ENCODE assay signal across 19 cellular contexts in the genomic region with DNA sequence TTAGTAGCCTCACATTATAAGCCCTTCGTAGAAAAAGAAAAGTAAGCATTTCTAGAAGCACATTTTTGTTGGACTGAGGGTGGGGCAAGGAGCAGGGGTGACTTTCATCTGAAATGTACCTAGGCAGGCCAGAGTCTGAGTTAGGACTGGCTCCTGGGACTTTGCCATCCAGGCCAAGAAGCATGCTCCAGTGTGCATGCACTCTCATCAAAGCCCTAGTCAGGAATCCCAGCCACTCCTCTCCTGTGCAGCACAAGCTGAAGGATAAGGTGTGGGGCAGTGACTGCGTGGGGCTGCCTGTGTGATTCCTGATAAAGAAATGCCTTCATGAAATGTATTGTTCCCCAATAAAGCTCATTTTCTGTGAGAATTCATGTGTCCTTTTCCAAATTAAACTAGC.
"Had no signal": no experiment of that assay in that cellular context is flagged by ENCODE, and none has a peak within 500 bp of the region (broad histone marks: within the 10 kb centered on the region; RNA-seq: fewer than 3 reads in every experiment).

No MANE protein-coding gene starts in this region.

- H3K4me3 Mint-ChIP-seq: naive thymus-derived CD4-positive, alpha-beta T cell had no signal

- H3K27me3 ChIP-seq: heart left ventricle, ovary, right atrium auricular region, suprapubic skin, tibial artery, upper lobe of left lung, uterus had no signal

- H3K27me3 Mint-ChIP-seq: naive thymus-derived CD4-positive, alpha-beta T cell had no signal

- H3K36me3 ChIP-seq: heart left ventricle, ovary, right atrium auricular region, suprapubic skin, tibial artery, upper lobe of left lung, uterus had no signal

- DNase-seq: effector CD4-positive, alpha-beta T cell; heart left ventricle; hypothalamus; kidney glomerular epithelial cell; mammary epithelial cell; naive thymus-derived CD4-positive, alpha-beta T cell; nucleus accumbens; ovary; small intestine; stimulated activated CD4-positive, alpha-beta T cell treated with anti-CD3 and anti-CD28 coated beads, Interleukin-12 subunit alpha, Interleukin-12 subunit beta, amount 100 ng/mL, for 4 hours; stimulated activated naive CD8-positive, alpha-beta T cell treated with anti-CD3 and anti-CD28 coated beads, Interleukin-15, Interleukin-2, amounts not matched to agents 100 U/mL and 50 U/mL, for 24 hours; tibial artery; upper lobe of left lung; uterus had no signal

- H3K27ac ChIP-seq: coronary artery, heart left ventricle, ovary, right atrium auricular region, suprapubic skin, tibial artery, upper lobe of left lung, uterus had no signal

- H3K4me3 ChIP-seq: coronary artery, heart left ventricle, ovary, right atrium auricular region, suprapubic skin, tibial artery, upper lobe of left lung, uterus had no signal

- ATAC-seq: heart left ventricle; naive thymus-derived CD4-positive, alpha-beta T cell; stimulated activated naive CD8-positive, alpha-beta T cell treated with anti-CD3 and anti-CD28 coated beads, Interleukin-15, Interleukin-2, amounts not matched to agents 100 U/mL and 50 U/mL, for 24 hours had no signal

- FAIRE-seq: frontal cortex, islet of Langerhans had no signal

- H3K4me1 ChIP-seq: heart left ventricle, right atrium auricular region, suprapubic skin, tibial artery, upper lobe of left lung, uterus had no signal
